8 cellular contexts compared by ENCODE assay signal in genomic region chr2:173990970-173991819, GRCh38. TPM values are rescaled to one million over a fixed set of nuclear protein-coding genes. Genes with fewer than 3 reads are reported as not detected.
DNase-seq lines count a peak whose midpoint lies in the region; ATAC-seq, FAIRE-seq and TF ChIP-seq lines count a peak whose summit lies in the region.

No MANE protein-coding gene starts in this region.

- peak overlapping the region; percentile 56 for H3K4me2 ChIP-seq in PC-3 (ENCODE audit: low read length)

- no peak for TF ChIP-seq POLR2A in GM12891 (IDR thresholded peaks at IDR 0.05; ENCODE audit: low read depth, low read length)
- no peak for TF ChIP-seq POLR2A in testis (IDR thresholded peaks at IDR 0.05)

- TF ChIP-seq CTCF in PC-3 (conservative IDR thresholded peaks at IDR 0.05; ENCODE audit: low read depth, low read length) (no peak), testis (IDR thresholded peaks at IDR 0.05) (no peak)

- H3K27me3 ChIP-seq in PC-3 (ENCODE audit: low read length) (no peaks in the 10 kb centered on the region), testis (no peaks in the 10 kb centered on the region)

- DNase-seq in GM12891 (ENCODE audit: insufficient read length, low spot score) = no peak
- DNase-seq in PC-3 = peak; percentile 43
- peak; percentile 82 for DNase-seq in left cardiac atrium
- peak; percentile 85 for DNase-seq in testis
- DNase-seq in T-helper 1 cell = no peak
- no peak for DNase-seq in NCI-H187 (lab: John Stamatoyannopoulos, UW)
- no peak for DNase-seq in SIG-M5 (lab: John Stamatoyannopoulos, UW)

- 35 to 52% methylated on average over 13 of the region's 13 CpGs for WGBS in testis, 2 donors

- POLR2A ChIA-PET in PC-3 (lab: Charles Lee; ENCODE audit: unreplicated experiment) = no interaction called here

- peak overlapping the region; percentile 43; the same call in 1 of the 2 replicates for H2AFZ ChIP-seq in PC-3 (ENCODE audit: low read length)

- H3K9ac ChIP-seq in PC-3 (ENCODE audit: low read length) = peak overlapping the region; percentile 35; the same call in 1 of the 2 replicates

- H3K9me2 ChIP-seq in PC-3 (replicated peaks; ENCODE audit: low read length) = no peaks in the 10 kb centered on the region

- FAIRE-seq in GM12891 (lab: Jason Lieb, UNC) = peak; percentile 91

- H3F3A ChIP-seq in PC-3 (ENCODE audit: low read length, unreplicated experiment) = no peaks in the 10 kb centered on the region

- no peak overlapping the region for H3K4me3 ChIP-seq in PC-3 (ENCODE audit: low read length)
- no peak overlapping the region for H3K4me3 ChIP-seq in testis

- peak; percentile 82 for ATAC-seq in HG02588 (IDR thresholded peaks at IDR 0.05; ENCODE audit: unreplicated experiment)
- ATAC-seq in PC-3 = no peak
- peak; percentile 86 to 87 for ATAC-seq in left cardiac atrium

- H4K20me1 ChIP-seq in PC-3 (ENCODE audit: low read length) = no peaks in the 10 kb centered on the region

- H3K36me3 ChIP-seq in PC-3 (ENCODE audit: low read depth, low read length) (no peaks in the 10 kb centered on the region), testis (ENCODE audit: low read depth, missing control alignments) (no peaks in the 10 kb centered on the region)

- H3K9me3 ChIP-seq in PC-3 (ENCODE audit: low read length) = no peaks in the 10 kb centered on the region
- H3K9me3 ChIP-seq in testis = no peaks in the 10 kb centered on the region

- BruUV-seq in PC-3 (replicated peaks; lab: Mats Ljungman, UMichigan) = no TSS peak

- intact Hi-C loops in PC-3 (cut with micrococcal nuclease) = no loop called here
- intact Hi-C loops in left cardiac atrium (cut with DNase I) = no loop called here
- intact Hi-C loops in testis (cut with DNase I; ENCODE audit: low total_unique reads) = no loop called here

- H3K79me2 ChIP-seq in PC-3 (ENCODE audit: low read length) = no peaks in the 10 kb centered on the region

- H3K27ac ChIP-seq in PC-3 (ENCODE audit: low read length) (peak overlapping the region; percentile 79), testis (peak overlapping the region in 1 of 2 donors; percentile 33)

- H3K4me1 ChIP-seq in PC-3 (ENCODE audit: insufficient read depth, low read length) (peaks cover 19% of the 10 kb centered on the region), testis (peaks cover 24% of the 10 kb centered on the region)

- CTCF ChIA-PET in PC-3 (lab: Charles Lee) = no interaction called here

TF ChIP-seq in GM12891, 5 proteins besides CTCF, POLR2A, EP300 and RAD21:
- no peak for TF ChIP-seq PAX5 (IDR thresholded peaks at IDR 0.05; ENCODE audit: insufficient read depth, low read length, severe bottlenecking)
- no peak for TF ChIP-seq SPI1 (IDR thresholded peaks at IDR 0.05; ENCODE audit: low read depth, low read length)
- TF ChIP-seq POU2F2 (IDR thresholded peaks at IDR 0.05; ENCODE audit: low read depth, low read length) = no peak
- no peak for TF ChIP-seq POLR2AphosphoS5 (IDR thresholded peaks at IDR 0.05; ENCODE audit: low read depth, low read length)
- TF ChIP-seq TAF1 (IDR thresholded peaks at IDR 0.05; ENCODE audit: low read depth, low read length) = no peak

RNA-seq across cellular contexts. Expression of gene SP3, which starts 26.0 kb away (rescaled TPM):
- polyA plus RNA-seq in GM12891 (2012; ENCODE audit: low read depth, missing spikeins) = 19.9 TPM
- total RNA-seq in PC-3 (2014; rRNA removed) (82.2 and 117 TPM in 2 replicates), left cardiac atrium (10 to 100 TPM; 42.9 to 49.0 TPM), testis (100 to 1,000 TPM; 135 to 142 TPM)
- 48.1 TPM for polyA plus RNA-seq in testis (ENCODE audit: insufficient read depth, low read depth, low replicate concordance)

Comparison
In these comparisons a context has a peak if more than half of its experiments do, and no peak if none do; other contexts are left out.
1. DNase-seq: peak in PC-3 (single experiment), left cardiac atrium (single experiment) and testis (single experiment); none in GM12891 (single experiment), T-helper 1 cell (0 of 5), NCI-H187 (0 of 2) and SIG-M5 (single experiment).